ENCODE assay signal across 8 cellular contexts in genomic region chr1:154353460-154353904, GRCh38. TPM values are rescaled to one million over a fixed set of nuclear protein-coding genes. Genes with fewer than 3 reads are reported as not detected.
DNase-seq lines count a peak whose midpoint lies in the region; ATAC-seq, FAIRE-seq and TF ChIP-seq lines count a peak whose summit lies in the region.

No MANE protein-coding gene starts in this region.

- H3K9me3 ChIP-seq in HUES64 (ENCODE audit: insufficient read depth, low read depth, low read length), result no peaks in the 10 kb centered on the region

- peak overlapping the region; percentile 80 for H3K4me3 Mint-ChIP-seq in activated B cell treated with CpG ODN at 0.5 μM for 24 hours

- H3K4me1 ChIP-seq in HUES64 (ENCODE audit: insufficient read depth, low read length) (peaks cover 11% of the 10 kb centered on the region; the same call in 1 of the 2 replicates), foreskin keratinocyte (no peaks in the 10 kb centered on the region)

- ATAC-seq in activated B cell treated with CpG ODN at 0.5 μM for 24 hours (ENCODE audit: low read depth) (peak; percentile 57), foreskin keratinocyte (peak; percentile 24), HG03469 (IDR thresholded peaks at IDR 0.05; ENCODE audit: unreplicated experiment) (no peak), GM19328 (IDR thresholded peaks at IDR 0.05; ENCODE audit: unreplicated experiment) (no peak)

- no peak overlapping the region for H3K27ac Mint-ChIP-seq in activated B cell treated with CpG ODN at 0.5 μM for 24 hours

- no peak overlapping the region for H3K27ac ChIP-seq in HUES64 (ENCODE audit: low read depth, low read length)
- no peak overlapping the region for H3K27ac ChIP-seq in foreskin keratinocyte

- 14% methylated on average over 1 of the region's 1 CpG for WGBS in HUES64

- TF ChIP-seq CTCF in activated B cell treated with CpG ODN at 0.5 μM for 24 hours (IDR thresholded peaks at IDR 0.05) (no peak), foreskin keratinocyte (conservative IDR thresholded peaks at IDR 0.05) (peak; percentile 56)

- POLR2A ChIA-PET in activated B cell treated with CpG ODN at 0.5 μM for 24 hours (lab: Charles Lee), result no interaction called here

- no peak for FAIRE-seq in urothelium cell line (lab: Jason Lieb, UNC)

- peaks cover 18% of the 10 kb centered on the region for H3K4me1 Mint-ChIP-seq in activated B cell treated with CpG ODN at 0.5 μM for 24 hours

- peak; percentile 73 for DNase-seq in EH (ENCODE audit: low read depth)
- no peak for DNase-seq in activated B cell treated with CpG ODN at 0.5 μM for 24 hours
- peak in 1 of 2 donors; percentile 49 for DNase-seq in foreskin keratinocyte
- DNase-seq in pons (ENCODE audit: low spot score), result peak; percentile 55
- no peak for DNase-seq in urothelium cell line (ENCODE audit: low spot score)

- peak overlapping the region; percentile 56 for H3K4me3 ChIP-seq in HUES64 (ENCODE audit: low read length)

- intact Hi-C loops in activated B cell treated with CpG ODN at 0.5 μM for 24 hours (cut with micrococcal nuclease), result loop anchor here (1.0 to 10.0 kb wide), 4 partner anchors 29 to 121 kb away; partner anchors contain the start of gene ATP8B2

- H3K9me3 Mint-ChIP-seq in activated B cell treated with CpG ODN at 0.5 μM for 24 hours, result no peaks in the 10 kb centered on the region

- H3K36me3 Mint-ChIP-seq in activated B cell treated with CpG ODN at 0.5 μM for 24 hours (ENCODE audit: low read depth), result peaks cover 13% of the 10 kb centered on the region

- peaks cover 21% of the 10 kb centered on the region for H3K27me3 Mint-ChIP-seq in activated B cell treated with CpG ODN at 0.5 μM for 24 hours

- CTCF ChIA-PET in activated B cell treated with CpG ODN at 0.5 μM for 24 hours (lab: Charles Lee), result interaction anchor here (0.7 to 1.3 kb wide), 2 partner anchors 24 to 54 kb away, joined by 3 to 4 read pairs; no protein-coding TSS in a partner anchor

- no peak overlapping the region for H3K9ac ChIP-seq in HUES64 (ENCODE audit: low read depth, low read length)

- H3K27me3 ChIP-seq in HUES64 (ENCODE audit: insufficient read depth, low read length) (peaks cover 22% of the 10 kb centered on the region), foreskin keratinocyte (no peaks in the 10 kb centered on the region)

- peaks cover 14% of the 10 kb centered on the region for H3K36me3 ChIP-seq in HUES64 (ENCODE audit: insufficient read depth, low read length)

RNA-seq across cellular contexts. Expression of gene ATP8B2, which starts 28.2 kb away (rescaled TPM):
- 22.6 TPM for polyA plus RNA-seq in HUES64 (2013, experiment 1 of 2)
- polyA plus RNA-seq in HUES64 (2013, experiment 2 of 2), result 25.2 TPM
- 24.3 and 27.3 TPM in 2 replicates for total RNA-seq in activated B cell treated with CpG ODN at 0.5 μM for 24 hours
- total RNA-seq in foreskin keratinocyte, result 21.2 and 23.1 TPM in 2 replicates
- polyA plus RNA-seq in foreskin keratinocyte, result 9.0 and 10.0 TPM in 2 replicates

RNA-seq across cellular contexts. Expression of gene AQP10, which starts 32.6 kb away (rescaled TPM):
- polyA plus RNA-seq in HUES64 (2013, experiment 1 of 2), result not detected
- polyA plus RNA-seq in HUES64 (2013, experiment 2 of 2), result 0.38 TPM
- total RNA-seq in activated B cell treated with CpG ODN at 0.5 μM for 24 hours, result not detected in 2 replicates
- total RNA-seq in foreskin keratinocyte, result 0.17 and 0.18 TPM in 2 replicates
- 0.16 and 0.17 TPM in 2 replicates for polyA plus RNA-seq in foreskin keratinocyte

RNA-seq across cellular contexts. Expression of gene IL6R, which starts 51.7 kb away (rescaled TPM):
- polyA plus RNA-seq in HUES64 (2013, experiment 1 of 2), result 0.65 TPM
- polyA plus RNA-seq in HUES64 (2013, experiment 2 of 2), result 1.5 TPM
- total RNA-seq in activated B cell treated with CpG ODN at 0.5 μM for 24 hours (3.3 and 5.1 TPM in 2 replicates), foreskin keratinocyte (17.5 and 22.5 TPM in 2 replicates)
- polyA plus RNA-seq in foreskin keratinocyte, result 5.8 and 6.3 TPM in 2 replicates

Comparison
In these comparisons a context has a peak if more than half of its experiments do, and no peak if none do; other contexts are left out.
1. DNase-seq: peak in EH (single experiment) and pons (single experiment); none in activated B cell treated with CpG ODN at 0.5 μM for 24 hours (single experiment) and urothelium cell line (single experiment).
2. ATAC-seq: peak in activated B cell treated with CpG ODN at 0.5 μM for 24 hours (single experiment) and foreskin keratinocyte (single experiment); none in HG03469 (single experiment) and GM19328 (single experiment).